ENCODE assay signal across 22 cellular contexts in the genomic region with DNA sequence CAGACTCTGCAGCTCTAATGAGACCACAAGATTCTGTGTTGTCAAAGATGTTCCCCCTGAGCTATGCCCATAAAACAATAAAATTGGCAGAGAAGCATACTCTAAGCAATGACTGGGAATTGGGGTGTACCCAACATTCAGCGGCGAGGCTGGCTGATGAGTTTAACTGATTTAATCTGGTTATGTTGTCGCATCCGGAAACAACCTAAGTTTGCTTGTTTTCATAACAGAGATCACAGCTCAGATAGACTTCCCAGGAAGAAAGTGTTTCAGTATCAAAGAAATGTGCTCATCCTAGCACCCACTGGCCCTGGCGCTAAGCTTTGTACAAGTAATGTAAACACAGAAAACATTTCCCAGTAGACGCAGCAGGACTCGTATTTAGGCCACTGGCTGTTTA. TPM values are rescaled to one million over a fixed set of nuclear protein-coding genes. Genes with fewer than 3 reads are reported as not detected.
A peak's percentile ranks its signal among the peaks of the same experiment; 100 is the strongest.
DNase-seq lines count a peak whose midpoint lies in the region; ATAC-seq, FAIRE-seq and TF ChIP-seq lines count a peak whose summit lies in the region.
"Had no signal": no experiment of that assay in that cellular context is flagged by ENCODE, and none has a peak within 500 bp of the region (broad histone marks: within the 10 kb centered on the region; RNA-seq: fewer than 3 reads in every experiment).

No MANE protein-coding gene starts in this region.

- no peak for TF ChIP-seq POLR2A in GM12892 (IDR thresholded peaks at IDR 0.05; ENCODE audit: low read depth, low read length)

- no peaks in the 10 kb centered on the region for H3K79me2 ChIP-seq in parathyroid adenoma

- H3K27ac ChIP-seq in parathyroid adenoma: no peak overlapping the region
- H3K27ac ChIP-seq: BLaER1, GM23248, HL-60, PC-9, SK-N-MC had no signal

- H3K4me1 ChIP-seq in parathyroid adenoma (peaks cover 3% of the 10 kb centered on the region), HAP-1 (no peaks in the 10 kb centered on the region)
- H3K4me1 ChIP-seq: BLaER1 had no signal

- ATAC-seq in GM18520 (IDR thresholded peaks at IDR 0.05; ENCODE audit: unreplicated experiment) (no peak), GM21723 (IDR thresholded peaks at IDR 0.05; ENCODE audit: unreplicated experiment) (no peak)
- ATAC-seq: HCT116 had no signal

- no peaks in the 10 kb centered on the region for H3K27me3 ChIP-seq in parathyroid adenoma (ENCODE audit: control insufficient read depth, insufficient read depth, low read length)
- no peaks in the 10 kb centered on the region for H3K27me3 ChIP-seq in HAP-1 (ENCODE audit: low read depth)
- H3K27me3 ChIP-seq: BLaER1 had no signal

- in situ Hi-C loops in HAP-1 (cut with MboI; ENCODE audit: low sequenced_read_pairs): loop anchor here (25.0 kb wide), 1 partner anchor 176 kb away; no protein-coding TSS in a partner anchor

- FAIRE-seq in GM12892 (lab: Jason Lieb, UNC): peak; percentile 77
- FAIRE-seq: A204.1 had no signal

- H3K36me3 ChIP-seq in parathyroid adenoma (ENCODE audit: control insufficient read depth, insufficient read depth, low read length) (no peaks in the 10 kb centered on the region), HAP-1 (replicated peaks) (no peaks in the 10 kb centered on the region)
- H3K36me3 ChIP-seq: BLaER1 had no signal

- H3K4me3 ChIP-seq in parathyroid adenoma (ENCODE audit: low read depth, low read length): no peak overlapping the region
- H3K4me3 ChIP-seq in HAP-1: no peak overlapping the region
- H3K4me3 ChIP-seq: BLaER1, GM23248, PC-9, SK-N-MC had no signal

- no peak for TF ChIP-seq CTCF in parathyroid adenoma (IDR thresholded peaks at IDR 0.05)

- peak overlapping the region; percentile 33 for H2AFZ ChIP-seq in parathyroid adenoma
- H2AFZ ChIP-seq: GM23248, PC-9 had no signal

- no peak overlapping the region for H3K9ac ChIP-seq in parathyroid adenoma
- H3K9ac ChIP-seq: BLaER1, GM23248 had no signal

- H3K9me3 ChIP-seq in parathyroid adenoma (ENCODE audit: control insufficient read depth, low read length) (no peaks in the 10 kb centered on the region), HAP-1 (no peaks in the 10 kb centered on the region)
- H3K9me3 ChIP-seq: BLaER1 had no signal

- DNase-seq in NCI-H510A treated with DMSO at 0.1 percent for 48 hours (lab: John Stamatoyannopoulos, UW): peak; percentile 16
- DNase-seq in NCI-H510A (lab: John Stamatoyannopoulos, UW): no peak
- DNase-seq in GM12892 (ENCODE audit: insufficient read length): no peak
- DNase-seq in central memory CD4-positive, alpha-beta T cell: peak; percentile 13
- no peak for DNase-seq in HAP-1 (ENCODE audit: low spot score in 2 of 2)
- DNase-seq: GM23248, KBM-7, NCI-H1048, NCI-H1436 treated with DMSO at 0.1 percent for 48 hours, NCI-H2029 treated with DMSO at 0.1 percent for 48 hours, NCI-H2171 treated with DMSO at 0.1 percent for 48 hours, NCI-H446 treated with DMSO at 0.1 percent for 48 hours, NCI-H774, PC-9 had no signal

- H3K4me2 ChIP-seq in parathyroid adenoma (ENCODE audit: low read length): no peak overlapping the region
- H3K4me2 ChIP-seq: BLaER1, PC-9 had no signal

RNA-seq across cellular contexts. Expression of a gene that starts 7.4 kb away (rescaled TPM):
- 1.1 TPM for polyA plus RNA-seq in GM12892 (2012; ENCODE audit: missing spikeins)

Comparison
In these comparisons a context has a peak if more than half of its experiments do, and no peak if none do; other contexts are left out.
1. DNase-seq: peak in NCI-H510A treated with DMSO at 0.1 percent for 48 hours (single experiment) and central memory CD4-positive, alpha-beta T cell (single experiment); none in NCI-H510A (single experiment), GM12892 (single experiment) and HAP-1 (0 of 2).